ENCODE assay signal across 11 cellular contexts in genomic region chr11:44085330-44085729, GRCh38. TPM values are rescaled to one million over a fixed set of nuclear protein-coding genes. Genes with fewer than 3 reads are reported as not detected.
"Had no signal": no experiment of that assay in that cellular context is flagged by ENCODE, and none has a peak within 500 bp of the region (broad histone marks: within the 10 kb centered on the region; RNA-seq: fewer than 3 reads in every experiment).

No MANE protein-coding gene starts in this region.

- H3K27ac Mint-ChIP-seq: HFFc6 had no signal

- H2AFZ ChIP-seq: GM23248 had no signal

- ATAC-seq: HCT116 had no signal

- H3K9me3 ChIP-seq: HAP-1 had no signal

- H3K36me3 ChIP-seq: HAP-1 had no signal

- DNase-seq: GM23248, GOT3, H7, HFFc6, IMR-90, KBM-7 had no signal

- H3K9ac ChIP-seq: GM23248 had no signal

- H3K4me1 ChIP-seq: HAP-1 had no signal

- H3K4me3 ChIP-seq: GM23248, HAP-1 had no signal

- H3K4me3 Mint-ChIP-seq: HFFc6 had no signal

- H3K27ac ChIP-seq: GM23248, HL-60 had no signal

RNA-seq across cellular contexts. Expression of gene ACCSL, which starts 37.5 kb away (rescaled TPM):
- total RNA-seq: GM23248, H4, H7, HFFc6, HT1080, IMR-90 had no signal
- polyA plus RNA-seq: GM23248, IMR-90 had no signal
